ENCODE assay signal across 2 cellular contexts in genomic region chr6:33692078-33692759, GRCh38.
TF ChIP-seq lines count a peak whose summit lies in the region.

No MANE protein-coding gene starts in this region.

TF ChIP-seq in HEK293, 187 proteins besides CTCF, POLR2A, EP300 and RAD21 (continued from another document):
- TF ChIP-seq KLF17 (tag by site-specific recombination; IDR thresholded peaks at IDR 0.05) (peak; percentile 32; the same call in 1 of the 2 replicates), EGR2 (tag by site-specific recombination; IDR thresholded peaks at IDR 0.05; ENCODE audit: low read depth) (peak; percentile 13; the same call in 1 of the 2 replicates), ZNF664 (tag by site-specific recombination; IDR thresholded peaks at IDR 0.05) (no peak), ZNF404 (tag by site-specific recombination; IDR thresholded peaks at IDR 0.05) (no peak)
TF ChIP-seq in HEK293: peak in this region for 4.

TF ChIP-seq in SK-N-SH, 30 proteins besides CTCF, POLR2A, EP300 and RAD21 (continued from another document):
- TF ChIP-seq TEAD4 (IDR thresholded peaks at IDR 0.05; ENCODE audit: borderline replicate concordance, insufficient read depth), result no peak
- no peak for TF ChIP-seq FOSL2 (IDR thresholded peaks at IDR 0.05; ENCODE audit: borderline replicate concordance, low read depth)
- no peak for TF ChIP-seq REST (IDR thresholded peaks at IDR 0.05; ENCODE audit: low read depth, low read length)
- no peak for TF ChIP-seq EZH2phosphoT487 (IDR thresholded peaks at IDR 0.05; ENCODE audit: borderline replicate concordance, low read depth)
- no peak for TF ChIP-seq ZBTB33 (IDR thresholded peaks at IDR 0.05; ENCODE audit: borderline replicate concordance, low read depth)
- TF ChIP-seq NRF1 (IDR thresholded peaks at IDR 0.05; ENCODE audit: low read depth, low read length), result no peak
- TF ChIP-seq IRF3 (IDR thresholded peaks at IDR 0.05; ENCODE audit: low read depth, low read length), result no peak
- no peak for TF ChIP-seq GABPA (IDR thresholded peaks at IDR 0.05; ENCODE audit: low read depth)
- TF ChIP-seq USF1 (IDR thresholded peaks at IDR 0.05; ENCODE audit: borderline replicate concordance, low read depth), result no peak
- no peak for TF ChIP-seq NFIC (IDR thresholded peaks at IDR 0.05; ENCODE audit: borderline replicate concordance)
